ENCODE assay signal across 1 cellular context in the genomic region with DNA sequence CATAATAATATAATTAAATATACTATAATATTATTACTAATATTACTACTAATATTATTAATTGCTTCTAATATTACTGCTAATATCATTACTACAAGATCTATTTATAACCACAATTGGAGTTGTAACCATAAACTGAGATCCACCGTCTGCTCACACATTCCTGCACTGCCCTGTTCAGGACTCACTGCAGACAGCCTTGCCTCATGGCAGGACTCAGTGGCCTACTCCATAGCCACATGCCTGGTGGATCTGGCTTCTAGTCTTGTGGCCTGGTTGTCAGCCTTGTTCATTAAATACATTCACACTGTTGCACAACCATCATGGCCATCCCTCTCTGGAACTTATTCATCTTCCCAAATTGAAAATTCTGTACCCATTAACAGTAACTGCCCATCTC.
TF ChIP-seq lines count a peak whose summit lies in the region.

No MANE protein-coding gene starts in this region.

TF ChIP-seq in GM23338, 12 proteins besides CTCF, POLR2A, EP300 and RAD21 (continued from another document):
- TF ChIP-seq, protein P1, sequence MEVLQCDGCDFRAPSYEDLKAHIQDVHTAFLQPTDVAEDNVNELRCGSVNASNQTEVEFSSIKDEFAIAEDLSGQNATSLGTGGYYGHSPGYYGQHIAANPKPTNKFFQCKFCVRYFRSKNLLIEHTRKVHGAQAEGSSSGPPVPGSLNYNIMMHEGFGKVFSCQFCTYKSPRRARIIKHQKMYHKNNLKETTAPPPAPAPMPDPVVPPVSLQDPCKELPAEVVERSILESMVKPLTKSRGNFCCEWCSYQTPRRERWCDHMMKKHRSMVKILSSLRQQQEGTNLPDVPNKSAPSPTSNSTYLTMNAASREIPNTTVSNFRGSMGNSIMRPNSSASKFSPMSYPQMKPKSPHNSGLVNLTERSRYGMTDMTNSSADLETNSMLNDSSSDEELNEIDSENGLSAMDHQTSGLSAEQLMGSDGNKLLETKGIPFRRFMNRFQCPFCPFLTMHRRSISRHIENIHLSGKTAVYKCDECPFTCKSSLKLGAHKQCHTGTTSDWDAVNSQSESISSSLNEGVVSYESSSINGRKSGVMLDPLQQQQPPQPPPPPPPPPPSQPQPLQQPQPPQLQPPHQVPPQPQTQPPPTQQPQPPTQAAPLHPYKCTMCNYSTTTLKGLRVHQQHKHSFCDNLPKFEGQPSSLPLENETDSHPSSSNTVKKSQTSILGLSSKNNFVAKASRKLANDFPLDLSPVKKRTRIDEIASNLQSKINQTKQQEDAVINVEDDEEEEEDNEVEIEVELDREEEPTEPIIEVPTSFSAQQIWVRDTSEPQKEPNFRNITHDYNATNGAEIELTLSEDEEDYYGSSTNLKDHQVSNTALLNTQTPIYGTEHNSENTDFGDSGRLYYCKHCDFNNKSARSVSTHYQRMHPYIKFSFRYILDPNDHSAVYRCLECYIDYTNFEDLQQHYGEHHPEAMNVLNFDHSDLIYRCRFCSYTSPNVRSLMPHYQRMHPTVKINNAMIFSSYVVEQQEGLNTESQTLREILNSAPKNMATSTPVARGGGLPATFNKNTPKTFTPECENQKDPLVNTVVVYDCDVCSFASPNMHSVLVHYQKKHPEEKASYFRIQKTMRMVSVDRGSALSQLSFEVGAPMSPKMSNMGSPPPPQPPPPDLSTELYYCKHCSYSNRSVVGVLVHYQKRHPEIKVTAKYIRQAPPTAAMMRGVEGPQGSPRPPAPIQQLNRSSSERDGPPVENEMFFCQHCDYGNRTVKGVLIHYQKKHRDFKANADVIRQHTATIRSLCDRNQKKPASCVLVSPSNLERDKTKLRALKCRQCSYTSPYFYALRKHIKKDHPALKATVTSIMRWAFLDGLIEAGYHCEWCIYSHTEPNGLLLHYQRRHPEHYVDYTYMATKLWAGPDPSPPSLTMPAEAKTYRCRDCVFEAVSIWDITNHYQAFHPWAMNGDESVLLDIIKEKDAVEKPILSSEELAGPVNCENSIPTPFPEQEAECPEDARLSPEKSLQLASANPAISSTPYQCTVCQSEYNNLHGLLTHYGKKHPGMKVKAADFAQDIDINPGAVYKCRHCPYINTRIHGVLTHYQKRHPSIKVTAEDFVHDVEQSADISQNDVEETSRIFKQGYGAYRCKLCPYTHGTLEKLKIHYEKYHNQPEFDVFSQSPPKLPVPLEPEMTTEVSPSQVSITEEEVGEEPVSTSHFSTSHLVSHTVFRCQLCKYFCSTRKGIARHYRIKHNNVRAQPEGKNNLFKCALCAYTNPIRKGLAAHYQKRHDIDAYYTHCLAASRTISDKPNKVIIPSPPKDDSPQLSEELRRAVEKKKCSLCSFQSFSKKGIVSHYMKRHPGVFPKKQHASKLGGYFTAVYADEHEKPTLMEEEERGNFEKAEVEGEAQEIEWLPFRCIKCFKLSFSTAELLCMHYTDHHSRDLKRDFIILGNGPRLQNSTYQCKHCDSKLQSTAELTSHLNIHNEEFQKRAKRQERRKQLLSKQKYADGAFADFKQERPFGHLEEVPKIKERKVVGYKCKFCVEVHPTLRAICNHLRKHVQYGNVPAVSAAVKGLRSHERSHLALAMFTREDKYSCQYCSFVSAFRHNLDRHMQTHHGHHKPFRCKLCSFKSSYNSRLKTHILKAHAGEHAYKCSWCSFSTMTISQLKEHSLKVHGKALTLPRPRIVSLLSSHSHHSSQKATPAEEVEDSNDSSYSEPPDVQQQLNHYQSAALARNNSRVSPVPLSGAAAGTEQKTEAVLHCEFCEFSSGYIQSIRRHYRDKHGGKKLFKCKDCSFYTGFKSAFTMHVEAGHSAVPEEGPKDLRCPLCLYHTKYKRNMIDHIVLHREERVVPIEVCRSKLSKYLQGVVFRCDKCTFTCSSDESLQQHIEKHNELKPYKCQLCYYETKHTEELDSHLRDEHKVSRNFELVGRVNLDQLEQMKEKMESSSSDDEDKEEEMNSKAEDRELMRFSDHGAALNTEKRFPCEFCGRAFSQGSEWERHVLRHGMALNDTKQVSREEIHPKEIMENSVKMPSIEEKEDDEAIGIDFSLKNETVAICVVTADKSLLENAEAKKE (CRISPR knock-in tag; IDR thresholded peaks at IDR 0.05) = no peak
- no peak for TF ChIP-seq ZNF114 (CRISPR knock-in tag; IDR thresholded peaks at IDR 0.05)
- no peak for TF ChIP-seq NANOG (IDR thresholded peaks at IDR 0.05; ENCODE audit: borderline replicate concordance)
- TF ChIP-seq EZH2phosphoT487 (IDR thresholded peaks at IDR 0.05; ENCODE audit: unreplicated experiment) = no peak
- TF ChIP-seq STAT1 (IDR thresholded peaks at IDR 0.05; ENCODE audit: unreplicated experiment) = no peak
- no peak for TF ChIP-seq EZH2 (IDR thresholded peaks at IDR 0.05; ENCODE audit: low read depth, unreplicated experiment)
- no peak for TF ChIP-seq JUNB (IDR thresholded peaks at IDR 0.05; ENCODE audit: unreplicated experiment)
- TF ChIP-seq, protein P2, sequence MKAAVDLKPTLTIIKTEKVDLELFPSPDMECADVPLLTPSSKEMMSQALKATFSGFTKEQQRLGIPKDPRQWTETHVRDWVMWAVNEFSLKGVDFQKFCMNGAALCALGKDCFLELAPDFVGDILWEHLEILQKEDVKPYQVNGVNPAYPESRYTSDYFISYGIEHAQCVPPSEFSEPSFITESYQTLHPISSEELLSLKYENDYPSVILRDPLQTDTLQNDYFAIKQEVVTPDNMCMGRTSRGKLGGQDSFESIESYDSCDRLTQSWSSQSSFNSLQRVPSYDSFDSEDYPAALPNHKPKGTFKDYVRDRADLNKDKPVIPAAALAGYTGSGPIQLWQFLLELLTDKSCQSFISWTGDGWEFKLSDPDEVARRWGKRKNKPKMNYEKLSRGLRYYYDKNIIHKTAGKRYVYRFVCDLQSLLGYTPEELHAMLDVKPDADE (IDR thresholded peaks at IDR 0.05) = no peak
- no peak for TF ChIP-seq POLR2AphosphoS5 (IDR thresholded peaks at IDR 0.05; ENCODE audit: low read depth)
- TF ChIP-seq ZNF331 (CRISPR knock-in tag; IDR thresholded peaks at IDR 0.05; ENCODE audit: low read depth) = no peak
